ENCODE assay signal across 13 cellular contexts in genomic region chr14:60220084-60220483, GRCh38. TPM values are rescaled to one million over a fixed set of nuclear protein-coding genes. Genes with fewer than 3 reads are reported as not detected.
DNase-seq lines count a peak whose midpoint lies in the region; ATAC-seq and TF ChIP-seq lines count a peak whose summit lies in the region.
"Had no signal": no experiment of that assay in that cellular context is flagged by ENCODE, and none has a peak within 500 bp of the region (broad histone marks: within the 10 kb centered on the region; RNA-seq: fewer than 3 reads in every experiment).

No MANE protein-coding gene starts in this region.

- DNase-seq in GM10266 (ENCODE audit: extremely low spot score) (peak; percentile 37), SHP77 (lab: John Stamatoyannopoulos, UW) (no peak), cardiac septum (ENCODE audit: low spot score) (no peak), germinal center (ENCODE audit: low spot score) (no peak)
- DNase-seq: activated CD4-positive, alpha-beta T cell treated with anti-CD3 and anti-CD28 coated beads for 48 hours; heart right ventricle; KBM-7; SIG-M5; upper lobe of right lung had no signal

- TF ChIP-seq CTCF in GM10266 (IDR thresholded peaks at IDR 0.05; ENCODE audit: control insufficient read depth, insufficient read depth, low read depth, missing control alignments), result no peak

- intact Hi-C loops in cardiac septum (cut with DNase I), result no loop called here

- peak; percentile 62 for ATAC-seq in GM19025 (IDR thresholded peaks at IDR 0.05; ENCODE audit: low read depth, unreplicated experiment)
- peak; percentile 78 for ATAC-seq in HG02759 (IDR thresholded peaks at IDR 0.05; ENCODE audit: unreplicated experiment)
- peak; percentile 37 for ATAC-seq in HG03469 (IDR thresholded peaks at IDR 0.05; ENCODE audit: unreplicated experiment)
- no peak for ATAC-seq in HG03521 (IDR thresholded peaks at IDR 0.05; ENCODE audit: unreplicated experiment)
- ATAC-seq: heart right ventricle, upper lobe of right lung had no signal

RNA-seq across cellular contexts. Expression of gene PPM1A, which starts 28.9 kb away (rescaled TPM):
- total RNA-seq in cardiac septum, result 88.5 TPM

RNA-seq across cellular contexts. Expression of gene DHRS7, which starts 54.9 kb away (rescaled TPM):
- 36.8 TPM for total RNA-seq in cardiac septum
